Comparison of ENCODE assay signal across 1 cellular context in genomic region chr16:51155901-51156810, GRCh38.
TF ChIP-seq lines count a peak whose summit lies in the region.

No MANE protein-coding gene starts in this region.

TF ChIP-seq in H1, 55 proteins besides CTCF, POLR2A, EP300 and RAD21 (continued from another document):
- TF ChIP-seq SUZ12 (IDR thresholded peaks at IDR 0.05; ENCODE audit: low read length): peak; percentile 66; the same call in 1 of the 2 replicates
- no peak for TF ChIP-seq RNF2 (IDR thresholded peaks at IDR 0.05; ENCODE audit: borderline replicate concordance, low read depth, low read length, missing control alignments, poor library complexity, severe bottlenecking)
- no peak for TF ChIP-seq RXRA (IDR thresholded peaks at IDR 0.05; ENCODE audit: insufficient read depth, low read depth, low read length)
TF ChIP-seq in H1: peak in this region for 4.
